8 cellular contexts compared by ENCODE assay signal in genomic region chr16:74813109-74813641, GRCh38. TPM values are rescaled to one million over a fixed set of nuclear protein-coding genes. Genes with fewer than 3 reads are reported as not detected.
A peak's percentile ranks its signal among the peaks of the same experiment; 100 is the strongest.
DNase-seq lines count a peak whose midpoint lies in the region; ATAC-seq and TF ChIP-seq lines count a peak whose summit lies in the region.

No MANE protein-coding gene starts in this region.

- no peak overlapping the region for H3K4me3 ChIP-seq in BJ (ENCODE audit: low read depth, low read length)
- H3K4me3 ChIP-seq in lower leg skin (ENCODE audit: low read depth, poor library complexity, severe bottlenecking) = no peak overlapping the region

- intact Hi-C loops in lower leg skin (cut with DNase I; ENCODE audit: low total_unique reads) = loop anchor here (10.0 kb wide), 1 partner anchor 302 kb away; the partner anchor contains the start of gene LDHD

- TF ChIP-seq POLR2A in lower leg skin (IDR thresholded peaks at IDR 0.05) = no peak

- WGBS in lower leg skin, 2 donors = 9 to 13% methylated on average over 8 to 16 of the region's 25 CpGs

- POLR2A ChIA-PET in BJ (lab: Charles Lee) = no interaction called here

- CTCF ChIA-PET in BJ (lab: Yijun Ruan, JAX) = interaction anchor here (0.6 to 5.2 kb wide), 32 partner anchors 9 to 317 kb away, joined by 3 to 56 read pairs (median 4); partner anchors contain the start of gene ZNRF1

- DNase-seq in BJ (ENCODE audit: low read depth) = no peak
- peak; percentile 81 for DNase-seq in GM19238 (ENCODE audit: insufficient read length, low spot score)
- DNase-seq in NCI-H526 (lab: John Stamatoyannopoulos, UW) = peak; percentile 35 to 85
- peak; percentile 59 to 62 for DNase-seq in activated CD4-positive, alpha-beta T cell treated with anti-CD3 and anti-CD28 coated beads, Interleukin-2, amount 50 U/mL, for 4 hours
- DNase-seq in dermis blood vessel endothelial cell = peak; percentile 84
- DNase-seq in lower leg skin (ENCODE audit: low spot score in 2 of 2) = peak; percentile 47 to 91
- DNase-seq in stimulated activated CD4-positive, alpha-beta T cell treated with anti-CD3 and anti-CD28 coated beads, TNF-alpha, amount 100 ng/mL, for 24 hours (ENCODE audit: low read depth in 3 of 3) = peak; percentile 48 to 75 (median 50)

- peak; percentile 99 for TF ChIP-seq CTCF in BJ (IDR thresholded peaks at IDR 0.05; ENCODE audit: insufficient read depth, low read depth, low read length)
- TF ChIP-seq CTCF in lower leg skin (IDR thresholded peaks at IDR 0.05) = peak in 1 of 3 donors; percentile 69

- H3K36me3 ChIP-seq in BJ (ENCODE audit: control insufficient read depth, insufficient read depth, low read length) = no peaks in the 10 kb centered on the region

- ATAC-seq in HG03196 (IDR thresholded peaks at IDR 0.05; ENCODE audit: unreplicated experiment) = peak; percentile 95

- peaks cover 3% of the 10 kb centered on the region for H3K27me3 ChIP-seq in BJ (ENCODE audit: control insufficient read depth, insufficient read depth, low read length)

RNA-seq across cellular contexts. Expression of gene FA2H, which starts 38.6 kb away (rescaled TPM):
- polyA plus RNA-seq in BJ (2011; rRNA removed) = not detected in 2 replicates
- polyA minus RNA-seq in BJ (2011; rRNA and poly(A)+ RNA removed) = not detected in 2 replicates
- total RNA-seq in dermis blood vessel endothelial cell (not detected in 2 replicates), lower leg skin (10 to 100 TPM in 1 of 4 donors, 1 to 10 TPM in 3; 4.5 to 13.7 (median 7.7) TPM)
